In genomic region chr3:85760342-85760741, GRCh38 we compare ENCODE assay signal across 28 cellular contexts.
"Had no signal": no experiment of that assay in that cellular context is flagged by ENCODE, and none has a peak within 500 bp of the region (broad histone marks: within the 10 kb centered on the region; RNA-seq: fewer than 3 reads in every experiment).

No MANE protein-coding gene starts in this region.

- ATAC-seq: activated CD4-positive, alpha-beta T cell treated with anti-CD3 and anti-CD28 coated beads for 36 hours; activated naive CD4-positive, alpha-beta T cell treated with anti-CD3 and anti-CD28 coated beads, Interleukin-2, amount 50 U/mL, for 72 hours; activated naive CD8-positive, alpha-beta T cell treated with anti-CD3 and anti-CD28 coated beads, Interleukin-2, amount 50 U/mL, for 24 hours; activated T-cell treated with anti-CD3 and anti-CD28 coated beads, Interleukin-2, amount 50 U/mL, for 4 hours; Panc1 had no signal

- H3K27ac ChIP-seq: colonic mucosa, WERI-Rb-1 had no signal

- H3K4me1 ChIP-seq: colonic mucosa had no signal

- FAIRE-seq: astrocyte had no signal

- DNase-seq: activated CD4-positive, alpha-beta memory T cell treated with anti-CD3 and anti-CD28 coated beads for 36 hours; activated CD4-positive, alpha-beta T cell treated with anti-CD3 and anti-CD28 coated beads for 36 hours; activated CD8-positive, alpha-beta memory T cell treated with anti-CD3 and anti-CD28 coated beads for 24 hours; activated effector memory CD4-positive, alpha-beta T cell treated with anti-CD3 and anti-CD28 coated beads, Interleukin-2, amount 50 U/mL, for 16 hours; activated naive CD4-positive, alpha-beta T cell treated with Interleukin-2 at 50 U/mL for 16 hours; activated naive CD8-positive, alpha-beta T cell treated with anti-CD3 and anti-CD28 coated beads, Interleukin-2, amount 50 U/mL, for 24 hours; activated T-cell treated with anti-CD3 and anti-CD28 coated beads, Interleukin-2, amount 50 U/mL, for 4 hours; amniotic stem cell; cerebellar nuclear complex; colonic mucosa; MG63; MV-4-11; NCI-H1092 treated with DMSO at 0.1 percent for 48 hours; NCI-H1417 treated with DMSO at 0.1 percent for 48 hours; NCI-H1694; NCI-H2029; NCI-H2107; NCI-H2171 treated with DMSO at 0.1 percent for 48 hours; NCI-H345; NCI-H510A; NCI-H526 treated with DMSO at 0.1 percent for 48 hours; NCI-H82; SIG-M5; T-helper 1 cell; WERI-Rb-1 had no signal

- H3K36me3 ChIP-seq: colonic mucosa, MG63, WERI-Rb-1 had no signal

- H3K27me3 ChIP-seq: colonic mucosa, MG63 had no signal

- H3K9me3 ChIP-seq: colonic mucosa, MG63 had no signal

- H3K4me3 ChIP-seq: colonic mucosa, MG63 had no signal
